14 cellular contexts compared by ENCODE assay signal in genomic region chr2:2826209-2826551, GRCh38.
DNase-seq lines count a peak whose midpoint lies in the region; TF ChIP-seq lines count a peak whose summit lies in the region.
"Had no signal": no experiment of that assay in that cellular context is flagged by ENCODE, and none has a peak within 500 bp of the region (broad histone marks: within the 10 kb centered on the region; RNA-seq: fewer than 3 reads in every experiment).

No MANE protein-coding gene starts in this region.

- H3K4me1 ChIP-seq in BLaER1 = peaks cover 25% of the 10 kb centered on the region
- peaks cover 0 to 28% (median 19%) of the 10 kb centered on the region in 10 experiments; a peak in 13 of 20 replicates for H3K4me1 ChIP-seq in BLaER1 treated with 17β-estradiol and CSF1 and Interleukin-3, amounts not matched to agents 10 nM and 100 nM
- H3K4me1 ChIP-seq in spleen = no peaks in the 10 kb centered on the region
- H3K4me1 ChIP-seq: HAP-1 had no signal

- 79 to 87% (median 85%) methylated on average over 9 to 14 of the region's 14 CpGs for WGBS in spleen, 5 donors

- TF ChIP-seq CTCF in spleen (IDR thresholded peaks at IDR 0.05 in 8 of 11, conservative IDR thresholded peaks at IDR 0.05 in 3 of 11) = no peak

- H3K27me3 ChIP-seq in BLaER1 (no peaks in the 10 kb centered on the region), spleen (replicated peaks in 1 of 7) (no peaks in the 10 kb centered on the region)
- no peaks in the 10 kb centered on the region for H3K27me3 ChIP-seq in BLaER1 treated with 17β-estradiol and CSF1 and Interleukin-3, amounts not matched to agents 10 nM and 100 nM

- H3K9ac ChIP-seq in BLaER1 = no peak overlapping the region
- H3K9ac ChIP-seq in BLaER1 treated with 17β-estradiol and CSF1 and Interleukin-3, amounts not matched to agents 10 nM and 100 nM = no peak overlapping the region

- H3K36me3 ChIP-seq in BLaER1 (no peaks in the 10 kb centered on the region), spleen (no peaks in the 10 kb centered on the region)
- H3K36me3 ChIP-seq in BLaER1 treated with 17β-estradiol and CSF1 and Interleukin-3, amounts not matched to agents 10 nM and 100 nM = no peaks in the 10 kb centered on the region
- H3K36me3 ChIP-seq: HAP-1 had no signal

- H3K9me3 ChIP-seq in BLaER1 (peaks cover 10% of the 10 kb centered on the region), spleen (peaks cover 0 to 12% (median 10%) of the 10 kb centered on the region in 8 donors)
- H3K9me3 ChIP-seq in BLaER1 treated with 17β-estradiol and CSF1 and Interleukin-3, amounts not matched to agents 10 nM and 100 nM (replicated peaks in 1 of 11) = peaks cover 5 to 15% (median 9%) of the 10 kb centered on the region in 11 experiments
- H3K9me3 ChIP-seq: HAP-1 had no signal

- intact Hi-C loops in spleen (cut with DNase I; ENCODE audit: low total_unique reads) = no loop called here

- H3K4me3 ChIP-seq in BLaER1 (no peak overlapping the region), spleen (no peak overlapping the region)
- no peak overlapping the region for H3K4me3 ChIP-seq in BLaER1 treated with 17β-estradiol and CSF1 and Interleukin-3, amounts not matched to agents 10 nM and 100 nM
- H3K4me3 ChIP-seq: HAP-1 had no signal

- H3K4me2 ChIP-seq in BLaER1 = peak overlapping the region; percentile 51
- H3K4me2 ChIP-seq in BLaER1 treated with 17β-estradiol and CSF1 and Interleukin-3, amounts not matched to agents 10 nM and 100 nM = peak overlapping the region in 8 of 11 experiments; percentile 1 to 58 (median 46); a peak in 13 of 22 replicates

- no peak for TF ChIP-seq POLR2A in spleen (IDR thresholded peaks at IDR 0.05)

- no peaks in the 10 kb centered on the region for H4K20me1 ChIP-seq in BLaER1
- H4K20me1 ChIP-seq in BLaER1 treated with 17β-estradiol and CSF1 and Interleukin-3, amounts not matched to agents 10 nM and 100 nM = no peaks in the 10 kb centered on the region

- DNase-seq in islet precursor cell (peak; percentile 27), spleen (peak; percentile 31), iPS-NIHi11 (ENCODE audit: low spot score) (no peak), DMS 273 treated with DMSO at 0.1 percent for 48 hours (lab: John Stamatoyannopoulos, UW) (no peak), NCI-H82 (lab: John Stamatoyannopoulos, UW) (no peak)
- DNase-seq: ACHN, COR-L47, NCI-H1105, NCI-H2081, NCI-H446, NCI-H69 had no signal

- H3K27ac ChIP-seq in BLaER1 (no peak overlapping the region), spleen (no peak overlapping the region)
- H3K27ac ChIP-seq in BLaER1 treated with 17β-estradiol and CSF1 and Interleukin-3, amounts not matched to agents 10 nM and 100 nM = no peak overlapping the region

Comparison
In these comparisons a context has a peak if more than half of its experiments do, and no peak if none do; other contexts are left out.
1. DNase-seq: peak in islet precursor cell (single experiment) and spleen (single experiment); none in iPS-NIHi11 (single experiment), DMS 273 treated with DMSO at 0.1 percent for 48 hours (single experiment) and NCI-H82 (single experiment).